16 cellular contexts compared by ENCODE assay signal in genomic region chr1:7893529-7894180, GRCh38. TPM values are rescaled to one million over a fixed set of nuclear protein-coding genes. Genes with fewer than 3 reads are reported as not detected.
DNase-seq lines count a peak whose midpoint lies in the region; ATAC-seq and TF ChIP-seq lines count a peak whose summit lies in the region.
"Had no signal": no experiment of that assay in that cellular context is flagged by ENCODE, and none has a peak within 500 bp of the region (broad histone marks: within the 10 kb centered on the region; RNA-seq: fewer than 3 reads in every experiment).

No MANE protein-coding gene starts in this region.

- H3K36me3 ChIP-seq in ascending aorta = no peaks in the 10 kb centered on the region

- TF ChIP-seq CTCF in ascending aorta (IDR thresholded peaks at IDR 0.05) = no peak

- H3K9me3 ChIP-seq in ascending aorta = no peaks in the 10 kb centered on the region

- no peak overlapping the region for H3K4me3 ChIP-seq in ascending aorta

- peaks cover 0 to 5% of the 10 kb centered on the region in 2 donors for H3K4me1 ChIP-seq in ascending aorta

- no peaks in the 10 kb centered on the region for H3K27me3 ChIP-seq in ascending aorta

- no peak overlapping the region for H3K27ac ChIP-seq in ascending aorta

- no peak for ATAC-seq in HG03571 (IDR thresholded peaks at IDR 0.05; ENCODE audit: unreplicated experiment)

- DNase-seq in AG08396 (ENCODE audit: low spot score) (peak; percentile 58), HS-5 (ENCODE audit: low read depth) (peak; percentile 60), ascending aorta (ENCODE audit: low spot score in 2 of 2) (peak; percentile 54 to 86), myocyte (ENCODE audit: low read depth) (peak; percentile 65), SW 1271 (lab: John Stamatoyannopoulos, UW) (no peak), posterior vena cava (ENCODE audit: low spot score) (no peak)
- no peak for DNase-seq in activated CD4-positive, alpha-beta T cell treated with anti-CD3 and anti-CD28 coated beads, Interleukin-2, amount 50 U/mL, for 48 hours
- DNase-seq: activated CD4-positive, CD25-positive, alpha-beta regulatory T cell treated with anti-CD3 and anti-CD28 coated beads, Interleukin-2, amount 50 U/mL, for 72 hours; CD4-positive, alpha-beta T cell; GF-D8; KG1; NCI-H2029; stimulated activated CD4-positive, alpha-beta T cell treated with anti-CD3 and anti-CD28 coated beads, Interleukin-2, amount 100 ng/mL, for 48 hours had no signal

- intact Hi-C loops in ascending aorta (cut with DNase I) (no loop called here), posterior vena cava (cut with DNase I) (loop anchor here in 1 of 2 donors (5.0 to 10.0 kb wide), 2 partner anchors 79 to 954 kb away; no protein-coding TSS in a partner anchor)

RNA-seq across cellular contexts. Expression of gene UTS2, which starts 40.8 kb away (rescaled TPM):
- not detected for total RNA-seq in ascending aorta
- total RNA-seq in myocyte = not detected in 2 replicates
- not detected for polyA plus RNA-seq in myocyte (2012)
- total RNA-seq in posterior vena cava = 1 to 10 TPM in 1 of 2 donors, not detected in 1; 1.3 TPM
- total RNA-seq: CD4-positive, alpha-beta T cell; progenitor cell of endocrine pancreas had no signal
- polyA plus RNA-seq: keratinocyte had no signal

RNA-seq across cellular contexts. Expression of gene TNFRSF9, which starts 47.0 kb away (rescaled TPM):
- not detected for total RNA-seq in ascending aorta
- 0.05 TPM in 1 of 2 replicates, not detected in the other for total RNA-seq in myocyte
- 0.04 TPM for polyA plus RNA-seq in myocyte (2012)
- under 1 TPM in 1 of 2 donors, not detected in 1; 0.19 TPM for total RNA-seq in posterior vena cava
- polyA plus RNA-seq: keratinocyte had no signal

Comparison
In these comparisons a context has a peak if more than half of its experiments do, and no peak if none do; other contexts are left out.
1. DNase-seq: peak in AG08396 (single experiment), HS-5 (single experiment), ascending aorta (2 of 2) and myocyte (single experiment); none in activated CD4-positive, alpha-beta T cell treated with anti-CD3 and anti-CD28 coated beads, Interleukin-2, amount 50 U/mL, for 48 hours (0 of 2), SW 1271 (0 of 2) and posterior vena cava (single experiment).